ENCODE assay signal across 9 cellular contexts in the genomic region with DNA sequence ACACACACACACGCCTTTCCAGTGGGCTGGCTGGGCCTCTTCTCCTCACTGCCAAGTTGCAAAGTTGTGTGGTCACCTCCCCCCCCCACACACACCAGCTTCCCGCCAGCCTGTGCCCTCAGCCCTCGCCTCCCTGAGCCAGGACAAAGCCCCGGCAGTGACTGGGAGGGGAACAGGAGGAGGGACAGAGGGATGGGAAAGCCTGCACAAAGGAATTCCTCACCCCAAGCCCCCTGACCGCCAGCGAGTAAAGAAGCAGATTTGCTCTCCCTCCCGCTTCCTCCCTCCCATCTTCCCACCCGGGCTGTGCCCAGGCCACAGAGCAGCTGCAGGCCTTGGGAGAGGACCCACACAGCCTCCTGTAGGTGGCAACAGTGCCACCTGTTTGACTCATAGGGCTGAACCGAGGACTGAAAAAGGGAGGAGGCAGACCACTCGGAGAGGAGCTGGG. TPM values are rescaled to one million over a fixed set of nuclear protein-coding genes. Genes with fewer than 3 reads are reported as not detected.
A peak's percentile ranks its signal among the peaks of the same experiment; 100 is the strongest.
DNase-seq lines count a peak whose midpoint lies in the region; ATAC-seq, FAIRE-seq and TF ChIP-seq lines count a peak whose summit lies in the region.
"Had no signal": no experiment of that assay in that cellular context is flagged by ENCODE, and none has a peak within 500 bp of the region (broad histone marks: within the 10 kb centered on the region; RNA-seq: fewer than 3 reads in every experiment).

A gene with protein sequence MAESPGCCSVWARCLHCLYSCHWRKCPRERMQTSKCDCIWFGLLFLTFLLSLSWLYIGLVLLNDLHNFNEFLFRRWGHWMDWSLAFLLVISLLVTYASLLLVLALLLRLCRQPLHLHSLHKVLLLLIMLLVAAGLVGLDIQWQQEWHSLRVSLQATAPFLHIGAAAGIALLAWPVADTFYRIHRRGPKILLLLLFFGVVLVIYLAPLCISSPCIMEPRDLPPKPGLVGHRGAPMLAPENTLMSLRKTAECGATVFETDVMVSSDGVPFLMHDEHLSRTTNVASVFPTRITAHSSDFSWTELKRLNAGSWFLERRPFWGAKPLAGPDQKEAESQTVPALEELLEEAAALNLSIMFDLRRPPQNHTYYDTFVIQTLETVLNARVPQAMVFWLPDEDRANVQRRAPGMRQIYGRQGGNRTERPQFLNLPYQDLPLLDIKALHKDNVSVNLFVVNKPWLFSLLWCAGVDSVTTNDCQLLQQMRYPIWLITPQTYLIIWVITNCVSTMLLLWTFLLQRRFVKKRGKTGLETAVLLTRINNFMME (plus strand): TSS at position 429 of the 451 bp plus-strand sequence. CDS start 1,671 bp downstream, outside the sequence.

- no peaks in the 10 kb centered on the region for H3K9me2 ChIP-seq in hepatocyte (replicated peaks; ENCODE audit: insufficient read depth)

- H3K4me3 Mint-ChIP-seq in activated naive CD8-positive, alpha-beta T cell treated with anti-CD3 and anti-CD28 coated beads, Interleukin-2, amount 50 U/mL, for 24 hours, result no peak within 1 kb of the TSS
- no peak within 1 kb of the TSS for H3K4me3 Mint-ChIP-seq in activated naive CD8-positive, alpha-beta T cell treated with anti-CD3 and anti-CD28 coated beads for 36 hours

- peak; percentile 49 for ATAC-seq in activated naive CD8-positive, alpha-beta T cell treated with anti-CD3 and anti-CD28 coated beads, Interleukin-2, amount 50 U/mL, for 24 hours
- ATAC-seq in RWPE2 (ENCODE audit: low read depth), result peak; percentile 73

- H3K27me3 ChIP-seq in RWPE2 (ENCODE audit: insufficient read depth, poor library complexity, severe bottlenecking) (no peaks in the 10 kb centered on the region), hepatocyte (no peaks in the 10 kb centered on the region), transverse colon (no peaks in the 10 kb centered on the region), testis (no peaks in the 10 kb centered on the region)

- H4K20me1 ChIP-seq in hepatocyte (ENCODE audit: insufficient read depth, poor library complexity, severe bottlenecking), result no peaks in the 10 kb centered on the region

- no peaks in the 10 kb centered on the region for H3K9me3 ChIP-seq in RWPE2 (ENCODE audit: severe bottlenecking)
- no peaks in the 10 kb centered on the region for H3K9me3 ChIP-seq in hepatocyte (ENCODE audit: low read depth)
- H3K9me3 ChIP-seq in transverse colon, result no peaks in the 10 kb centered on the region
- no peaks in the 10 kb centered on the region for H3K9me3 ChIP-seq in testis

- in situ Hi-C loops in transverse colon (cut with MboI; ENCODE audit: low pct_ligation_motif_present in 1 of 4, low pct_unique_long_range_greater_than_20kb in 1 of 4, low sequenced_read_pairs in 3 of 4), result loop anchor here in 1 of 4 donors (25.0 kb wide), 1 partner anchor 239 kb away; no protein-coding TSS in a partner anchor

- no peak for TF ChIP-seq EP300 in transverse colon (IDR thresholded peaks at IDR 0.05; ENCODE audit: low read depth)

- H3K27ac ChIP-seq in RWPE2 (ENCODE audit: poor library complexity, severe bottlenecking) (no peak within 1 kb of the TSS), hepatocyte (no peak within 1 kb of the TSS), transverse colon (peak within 1 kb of the TSS in 1 of 4 donors; percentile 26), testis (no peak within 1 kb of the TSS)

- no peaks in the 10 kb centered on the region for H3K79me2 ChIP-seq in hepatocyte

- no peak for TF ChIP-seq POLR2A in transverse colon (IDR thresholded peaks at IDR 0.05)
- no peak for TF ChIP-seq POLR2A in testis (IDR thresholded peaks at IDR 0.05)
- TF ChIP-seq POLR2A in H54 (IDR thresholded peaks at IDR 0.05; ENCODE audit: low read depth, low read length), result no peak

- no peaks in the 10 kb centered on the region for H3K36me3 ChIP-seq in RWPE2 (ENCODE audit: low read depth)
- no peaks in the 10 kb centered on the region for H3K36me3 ChIP-seq in hepatocyte (replicated peaks; ENCODE audit: insufficient read depth, low read depth)
- no peaks in the 10 kb centered on the region for H3K36me3 ChIP-seq in transverse colon
- H3K36me3 ChIP-seq in testis (ENCODE audit: low read depth, missing control alignments), result no peaks in the 10 kb centered on the region

- no peak for DNase-seq in activated naive CD8-positive, alpha-beta T cell treated with anti-CD3 and anti-CD28 coated beads, Interleukin-2, amount 50 U/mL, for 24 hours
- no peak for DNase-seq in activated naive CD8-positive, alpha-beta T cell treated with anti-CD3 and anti-CD28 coated beads for 36 hours
- DNase-seq in RWPE2 (ENCODE audit: low spot score) (no peak), hepatocyte (ENCODE audit: low spot score) (peak; percentile 58), transverse colon (peak; percentile 38), testis (no peak), H54 (ENCODE audit: insufficient read length, low spot score) (no peak)
- DNase-seq in activated CD4-positive, alpha-beta T cell treated with anti-CD3 and anti-CD28 coated beads, Interleukin-2, amount 50 U/mL, for 4 hours, result no peak
- DNase-seq: Kasumi-1 had no signal

- TF ChIP-seq CTCF in RWPE2 (IDR thresholded peaks at IDR 0.05; ENCODE audit: poor library complexity, severe bottlenecking) (peak; percentile 31), hepatocyte (IDR thresholded peaks at IDR 0.05; ENCODE audit: poor library complexity) (peak; percentile 41), transverse colon (IDR thresholded peaks at IDR 0.05) (peak in 4 of 5 experiments; percentile 17 to 46 (median 28)), testis (IDR thresholded peaks at IDR 0.05) (no peak)

- peak within 1 kb of the TSS; percentile 42 for H3K4me2 ChIP-seq in hepatocyte

- WGBS in hepatocyte (ENCODE audit: low lambda C conversion rate, missing lambda C conversion rate), result 39% methylated on average over 9 of the region's 10 CpGs
- WGBS in transverse colon (ENCODE audit: low coverage in 1 of 2), 2 donors, result 37% methylated on average over 10 of the region's 10 CpGs; no CpG with 5 or more reads in 1 of the 2 donors
- 20% methylated on average over 1 to 7 of the region's 10 CpGs for WGBS in testis, 2 donors

- intact Hi-C loops in transverse colon (cut with DNase I; ENCODE audit: low total_unique reads) (no loop called here), testis (cut with DNase I; ENCODE audit: low total_unique reads) (no loop called here)

- H3K36me3 Mint-ChIP-seq in activated naive CD8-positive, alpha-beta T cell treated with anti-CD3 and anti-CD28 coated beads, Interleukin-2, amount 50 U/mL, for 24 hours (ENCODE audit: low read depth), result peaks cover 4% of the 10 kb centered on the region
- H3K36me3 Mint-ChIP-seq in activated naive CD8-positive, alpha-beta T cell treated with anti-CD3 and anti-CD28 coated beads for 36 hours, result peaks cover 2% of the 10 kb centered on the region

- H2AFZ ChIP-seq in hepatocyte, result no peak within 1 kb of the TSS

- H3K4me1 ChIP-seq in RWPE2 (ENCODE audit: insufficient read depth, poor library complexity, severe bottlenecking), result no peaks in the 10 kb centered on the region
- H3K4me1 ChIP-seq in hepatocyte (ENCODE audit: insufficient read depth), result no peaks in the 10 kb centered on the region
- no peaks in the 10 kb centered on the region for H3K4me1 ChIP-seq in transverse colon
- H3K4me1 ChIP-seq in testis, result no peaks in the 10 kb centered on the region

- H3K9me3 Mint-ChIP-seq in activated naive CD8-positive, alpha-beta T cell treated with anti-CD3 and anti-CD28 coated beads, Interleukin-2, amount 50 U/mL, for 24 hours, result no peaks in the 10 kb centered on the region
- H3K9me3 Mint-ChIP-seq in activated naive CD8-positive, alpha-beta T cell treated with anti-CD3 and anti-CD28 coated beads for 36 hours, result no peaks in the 10 kb centered on the region

- H3K4me1 Mint-ChIP-seq in activated naive CD8-positive, alpha-beta T cell treated with anti-CD3 and anti-CD28 coated beads, Interleukin-2, amount 50 U/mL, for 24 hours, result no peaks in the 10 kb centered on the region
- H3K4me1 Mint-ChIP-seq in activated naive CD8-positive, alpha-beta T cell treated with anti-CD3 and anti-CD28 coated beads for 36 hours, result no peaks in the 10 kb centered on the region

- H3K4me3 ChIP-seq in RWPE2 (ENCODE audit: severe bottlenecking) (no peak within 1 kb of the TSS), hepatocyte (no peak within 1 kb of the TSS), transverse colon (peak within 1 kb of the TSS in 2 of 4 donors; percentile 14 to 36), testis (no peak within 1 kb of the TSS)

- H3K27me3 Mint-ChIP-seq in activated naive CD8-positive, alpha-beta T cell treated with anti-CD3 and anti-CD28 coated beads, Interleukin-2, amount 50 U/mL, for 24 hours, result no peaks in the 10 kb centered on the region
- H3K27me3 Mint-ChIP-seq in activated naive CD8-positive, alpha-beta T cell treated with anti-CD3 and anti-CD28 coated beads for 36 hours, result peaks cover 3% of the 10 kb centered on the region

- no peak for FAIRE-seq in H54 (lab: Jason Lieb, UNC)

- H3K27ac Mint-ChIP-seq in activated naive CD8-positive, alpha-beta T cell treated with anti-CD3 and anti-CD28 coated beads, Interleukin-2, amount 50 U/mL, for 24 hours, result no peak within 1 kb of the TSS
- no peak within 1 kb of the TSS for H3K27ac Mint-ChIP-seq in activated naive CD8-positive, alpha-beta T cell treated with anti-CD3 and anti-CD28 coated beads for 36 hours

RNA-seq across cellular contexts. Expression of the gene that starts here (rescaled TPM):
- total RNA-seq in activated naive CD8-positive, alpha-beta T cell treated with anti-CD3 and anti-CD28 coated beads for 36 hours, result not detected
- 1.6 TPM in 2 replicates for total RNA-seq in hepatocyte
- 2.2 and 2.3 TPM in 2 replicates for polyA plus RNA-seq in hepatocyte
- 10 to 100 TPM in 3 of 4 donors, 1 to 10 TPM in 1; 1.6 to 68.1 (median 31.2) TPM for total RNA-seq in transverse colon
- total RNA-seq in testis, result not detected
- not detected for polyA plus RNA-seq in testis (ENCODE audit: insufficient read depth, low read depth, low replicate concordance)

Comparison
In these comparisons a context has a peak if more than half of its experiments do, and no peak if none do; other contexts are left out.
1. DNase-seq: peak in hepatocyte (single experiment) and transverse colon (single experiment); none in activated naive CD8-positive, alpha-beta T cell treated with anti-CD3 and anti-CD28 coated beads, Interleukin-2, amount 50 U/mL, for 24 hours (single experiment), activated naive CD8-positive, alpha-beta T cell treated with anti-CD3 and anti-CD28 coated beads for 36 hours (single experiment), RWPE2 (single experiment), testis (single experiment), activated CD4-positive, alpha-beta T cell treated with anti-CD3 and anti-CD28 coated beads, Interleukin-2, amount 50 U/mL, for 4 hours (0 of 2) and H54 (single experiment).
2. CTCF ChIP-seq: peak in RWPE2 (single experiment), hepatocyte (single experiment) and transverse colon (4 of 5); none in testis (0 of 3).